ENCODE assay signal across 1 cellular context in the genomic region with DNA sequence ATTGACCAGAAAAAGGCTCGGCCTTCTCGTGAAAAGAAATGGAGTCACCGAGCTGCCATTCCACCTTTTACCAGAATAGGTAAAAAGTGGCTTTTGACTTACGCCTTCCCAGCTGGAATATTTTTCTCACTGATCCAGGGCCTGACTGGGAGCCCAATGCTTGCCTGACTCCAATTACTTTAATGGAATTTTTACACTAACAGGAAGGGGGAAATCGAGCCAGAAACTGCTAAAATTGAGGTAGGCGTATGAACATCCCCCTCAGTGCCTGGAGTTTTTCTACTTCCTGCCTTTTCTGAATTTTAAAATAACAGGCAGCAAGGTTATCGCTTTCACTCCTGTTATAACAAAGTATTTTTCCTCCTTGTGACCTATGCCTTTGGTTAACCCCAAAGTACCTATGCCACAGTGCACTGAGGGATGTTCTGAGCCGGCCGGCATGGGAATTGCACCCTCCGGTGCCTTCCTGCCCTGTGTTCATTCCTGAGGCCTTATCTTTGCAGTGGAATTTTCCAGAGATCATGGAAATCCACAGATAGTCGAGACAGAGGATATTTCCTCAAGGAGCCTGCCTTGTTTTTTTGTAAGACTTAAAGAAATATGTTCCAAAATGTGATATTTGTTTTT.
TF ChIP-seq lines count a peak whose summit lies in the region.

No MANE protein-coding gene starts in this region.

TF ChIP-seq in HepG2, 621 proteins besides CTCF, POLR2A, EP300 and RAD21:
- TF ChIP-seq NFRKB (IDR thresholded peaks at IDR 0.05) = no peak
- TF ChIP-seq NR2F6 (IDR thresholded peaks at IDR 0.05) = no peak
- TF ChIP-seq NR2F6 (CRISPR knock-in tag; IDR thresholded peaks at IDR 0.05) = no peak
- no peak for TF ChIP-seq ZNF207 (IDR thresholded peaks at IDR 0.05; ENCODE audit: borderline replicate concordance)
- TF ChIP-seq, protein P1, sequence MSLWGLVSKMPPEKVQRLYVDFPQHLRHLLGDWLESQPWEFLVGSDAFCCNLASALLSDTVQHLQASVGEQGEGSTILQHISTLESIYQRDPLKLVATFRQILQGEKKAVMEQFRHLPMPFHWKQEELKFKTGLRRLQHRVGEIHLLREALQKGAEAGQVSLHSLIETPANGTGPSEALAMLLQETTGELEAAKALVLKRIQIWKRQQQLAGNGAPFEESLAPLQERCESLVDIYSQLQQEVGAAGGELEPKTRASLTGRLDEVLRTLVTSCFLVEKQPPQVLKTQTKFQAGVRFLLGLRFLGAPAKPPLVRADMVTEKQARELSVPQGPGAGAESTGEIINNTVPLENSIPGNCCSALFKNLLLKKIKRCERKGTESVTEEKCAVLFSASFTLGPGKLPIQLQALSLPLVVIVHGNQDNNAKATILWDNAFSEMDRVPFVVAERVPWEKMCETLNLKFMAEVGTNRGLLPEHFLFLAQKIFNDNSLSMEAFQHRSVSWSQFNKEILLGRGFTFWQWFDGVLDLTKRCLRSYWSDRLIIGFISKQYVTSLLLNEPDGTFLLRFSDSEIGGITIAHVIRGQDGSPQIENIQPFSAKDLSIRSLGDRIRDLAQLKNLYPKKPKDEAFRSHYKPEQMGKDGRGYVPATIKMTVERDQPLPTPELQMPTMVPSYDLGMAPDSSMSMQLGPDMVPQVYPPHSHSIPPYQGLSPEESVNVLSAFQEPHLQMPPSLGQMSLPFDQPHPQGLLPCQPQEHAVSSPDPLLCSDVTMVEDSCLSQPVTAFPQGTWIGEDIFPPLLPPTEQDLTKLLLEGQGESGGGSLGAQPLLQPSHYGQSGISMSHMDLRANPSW (CRISPR knock-in tag; IDR thresholded peaks at IDR 0.05; ENCODE audit: borderline replicate concordance) = no peak
- no peak for TF ChIP-seq ZNF775 (CRISPR knock-in tag; IDR thresholded peaks at IDR 0.05; ENCODE audit: borderline replicate concordance)
- TF ChIP-seq ZBTB1 (CRISPR knock-in tag; IDR thresholded peaks at IDR 0.05; ENCODE audit: borderline replicate concordance) = no peak
- TF ChIP-seq KDM2A (CRISPR knock-in tag; IDR thresholded peaks at IDR 0.05; ENCODE audit: borderline replicate concordance, low read depth) = no peak
- TF ChIP-seq PAF1 (CRISPR knock-in tag; IDR thresholded peaks at IDR 0.05) = no peak
- TF ChIP-seq, protein P2, sequence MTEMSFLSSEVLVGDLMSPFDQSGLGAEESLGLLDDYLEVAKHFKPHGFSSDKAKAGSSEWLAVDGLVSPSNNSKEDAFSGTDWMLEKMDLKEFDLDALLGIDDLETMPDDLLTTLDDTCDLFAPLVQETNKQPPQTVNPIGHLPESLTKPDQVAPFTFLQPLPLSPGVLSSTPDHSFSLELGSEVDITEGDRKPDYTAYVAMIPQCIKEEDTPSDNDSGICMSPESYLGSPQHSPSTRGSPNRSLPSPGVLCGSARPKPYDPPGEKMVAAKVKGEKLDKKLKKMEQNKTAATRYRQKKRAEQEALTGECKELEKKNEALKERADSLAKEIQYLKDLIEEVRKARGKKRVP (CRISPR knock-in tag; IDR thresholded peaks at IDR 0.05) = no peak
- no peak for TF ChIP-seq POLR2AphosphoS2 (IDR thresholded peaks at IDR 0.05; ENCODE audit: low read depth, low read length)
- no peak for TF ChIP-seq ZNF12 (CRISPR knock-in tag; IDR thresholded peaks at IDR 0.05)
- TF ChIP-seq HMG20A (CRISPR knock-in tag; IDR thresholded peaks at IDR 0.05; ENCODE audit: borderline replicate concordance) = no peak
- no peak for TF ChIP-seq AKAP8 (CRISPR knock-in tag; IDR thresholded peaks at IDR 0.05)
- no peak for TF ChIP-seq MAFF (IDR thresholded peaks at IDR 0.05; ENCODE audit: low read depth, low read length)
- TF ChIP-seq RXRA (CRISPR knock-in tag; IDR thresholded peaks at IDR 0.05) = no peak
- TF ChIP-seq ZNF782 (CRISPR knock-in tag; IDR thresholded peaks at IDR 0.05; ENCODE audit: borderline replicate concordance) = no peak
